In the genomic region with DNA sequence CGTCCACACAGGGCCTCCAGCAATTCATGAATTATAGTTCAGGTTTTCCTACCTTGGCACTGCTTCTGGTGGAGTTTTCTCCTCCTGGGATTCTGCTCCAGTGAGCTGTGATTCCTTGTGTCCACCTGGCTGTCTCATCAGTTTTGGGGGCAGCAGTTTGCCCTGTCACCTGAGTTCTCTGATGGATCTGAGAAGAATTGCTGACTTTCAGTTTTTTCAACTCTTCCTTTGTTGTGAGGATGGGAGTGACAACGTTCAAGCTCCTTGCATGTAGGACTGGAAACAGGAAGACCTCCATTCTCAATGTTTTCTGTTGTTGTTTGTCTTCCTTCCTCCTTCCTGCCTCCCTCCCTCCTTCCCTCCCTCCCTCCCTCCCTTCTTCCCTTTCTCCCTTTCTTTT, we compare ENCODE assay signal across 1 cellular context.
TF ChIP-seq lines count a peak whose summit lies in the region.

No MANE protein-coding gene starts in this region.

TF ChIP-seq in GM23338, 12 proteins besides CTCF, POLR2A, EP300 and RAD21 (continued from another document):
- TF ChIP-seq, protein P1, sequence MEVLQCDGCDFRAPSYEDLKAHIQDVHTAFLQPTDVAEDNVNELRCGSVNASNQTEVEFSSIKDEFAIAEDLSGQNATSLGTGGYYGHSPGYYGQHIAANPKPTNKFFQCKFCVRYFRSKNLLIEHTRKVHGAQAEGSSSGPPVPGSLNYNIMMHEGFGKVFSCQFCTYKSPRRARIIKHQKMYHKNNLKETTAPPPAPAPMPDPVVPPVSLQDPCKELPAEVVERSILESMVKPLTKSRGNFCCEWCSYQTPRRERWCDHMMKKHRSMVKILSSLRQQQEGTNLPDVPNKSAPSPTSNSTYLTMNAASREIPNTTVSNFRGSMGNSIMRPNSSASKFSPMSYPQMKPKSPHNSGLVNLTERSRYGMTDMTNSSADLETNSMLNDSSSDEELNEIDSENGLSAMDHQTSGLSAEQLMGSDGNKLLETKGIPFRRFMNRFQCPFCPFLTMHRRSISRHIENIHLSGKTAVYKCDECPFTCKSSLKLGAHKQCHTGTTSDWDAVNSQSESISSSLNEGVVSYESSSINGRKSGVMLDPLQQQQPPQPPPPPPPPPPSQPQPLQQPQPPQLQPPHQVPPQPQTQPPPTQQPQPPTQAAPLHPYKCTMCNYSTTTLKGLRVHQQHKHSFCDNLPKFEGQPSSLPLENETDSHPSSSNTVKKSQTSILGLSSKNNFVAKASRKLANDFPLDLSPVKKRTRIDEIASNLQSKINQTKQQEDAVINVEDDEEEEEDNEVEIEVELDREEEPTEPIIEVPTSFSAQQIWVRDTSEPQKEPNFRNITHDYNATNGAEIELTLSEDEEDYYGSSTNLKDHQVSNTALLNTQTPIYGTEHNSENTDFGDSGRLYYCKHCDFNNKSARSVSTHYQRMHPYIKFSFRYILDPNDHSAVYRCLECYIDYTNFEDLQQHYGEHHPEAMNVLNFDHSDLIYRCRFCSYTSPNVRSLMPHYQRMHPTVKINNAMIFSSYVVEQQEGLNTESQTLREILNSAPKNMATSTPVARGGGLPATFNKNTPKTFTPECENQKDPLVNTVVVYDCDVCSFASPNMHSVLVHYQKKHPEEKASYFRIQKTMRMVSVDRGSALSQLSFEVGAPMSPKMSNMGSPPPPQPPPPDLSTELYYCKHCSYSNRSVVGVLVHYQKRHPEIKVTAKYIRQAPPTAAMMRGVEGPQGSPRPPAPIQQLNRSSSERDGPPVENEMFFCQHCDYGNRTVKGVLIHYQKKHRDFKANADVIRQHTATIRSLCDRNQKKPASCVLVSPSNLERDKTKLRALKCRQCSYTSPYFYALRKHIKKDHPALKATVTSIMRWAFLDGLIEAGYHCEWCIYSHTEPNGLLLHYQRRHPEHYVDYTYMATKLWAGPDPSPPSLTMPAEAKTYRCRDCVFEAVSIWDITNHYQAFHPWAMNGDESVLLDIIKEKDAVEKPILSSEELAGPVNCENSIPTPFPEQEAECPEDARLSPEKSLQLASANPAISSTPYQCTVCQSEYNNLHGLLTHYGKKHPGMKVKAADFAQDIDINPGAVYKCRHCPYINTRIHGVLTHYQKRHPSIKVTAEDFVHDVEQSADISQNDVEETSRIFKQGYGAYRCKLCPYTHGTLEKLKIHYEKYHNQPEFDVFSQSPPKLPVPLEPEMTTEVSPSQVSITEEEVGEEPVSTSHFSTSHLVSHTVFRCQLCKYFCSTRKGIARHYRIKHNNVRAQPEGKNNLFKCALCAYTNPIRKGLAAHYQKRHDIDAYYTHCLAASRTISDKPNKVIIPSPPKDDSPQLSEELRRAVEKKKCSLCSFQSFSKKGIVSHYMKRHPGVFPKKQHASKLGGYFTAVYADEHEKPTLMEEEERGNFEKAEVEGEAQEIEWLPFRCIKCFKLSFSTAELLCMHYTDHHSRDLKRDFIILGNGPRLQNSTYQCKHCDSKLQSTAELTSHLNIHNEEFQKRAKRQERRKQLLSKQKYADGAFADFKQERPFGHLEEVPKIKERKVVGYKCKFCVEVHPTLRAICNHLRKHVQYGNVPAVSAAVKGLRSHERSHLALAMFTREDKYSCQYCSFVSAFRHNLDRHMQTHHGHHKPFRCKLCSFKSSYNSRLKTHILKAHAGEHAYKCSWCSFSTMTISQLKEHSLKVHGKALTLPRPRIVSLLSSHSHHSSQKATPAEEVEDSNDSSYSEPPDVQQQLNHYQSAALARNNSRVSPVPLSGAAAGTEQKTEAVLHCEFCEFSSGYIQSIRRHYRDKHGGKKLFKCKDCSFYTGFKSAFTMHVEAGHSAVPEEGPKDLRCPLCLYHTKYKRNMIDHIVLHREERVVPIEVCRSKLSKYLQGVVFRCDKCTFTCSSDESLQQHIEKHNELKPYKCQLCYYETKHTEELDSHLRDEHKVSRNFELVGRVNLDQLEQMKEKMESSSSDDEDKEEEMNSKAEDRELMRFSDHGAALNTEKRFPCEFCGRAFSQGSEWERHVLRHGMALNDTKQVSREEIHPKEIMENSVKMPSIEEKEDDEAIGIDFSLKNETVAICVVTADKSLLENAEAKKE (CRISPR knock-in tag; IDR thresholded peaks at IDR 0.05): no peak
- TF ChIP-seq EZH2phosphoT487 (IDR thresholded peaks at IDR 0.05; ENCODE audit: unreplicated experiment): no peak
- TF ChIP-seq CREB1 (CRISPR knock-in tag; IDR thresholded peaks at IDR 0.05; ENCODE audit: low read depth): no peak
- TF ChIP-seq, protein P2, sequence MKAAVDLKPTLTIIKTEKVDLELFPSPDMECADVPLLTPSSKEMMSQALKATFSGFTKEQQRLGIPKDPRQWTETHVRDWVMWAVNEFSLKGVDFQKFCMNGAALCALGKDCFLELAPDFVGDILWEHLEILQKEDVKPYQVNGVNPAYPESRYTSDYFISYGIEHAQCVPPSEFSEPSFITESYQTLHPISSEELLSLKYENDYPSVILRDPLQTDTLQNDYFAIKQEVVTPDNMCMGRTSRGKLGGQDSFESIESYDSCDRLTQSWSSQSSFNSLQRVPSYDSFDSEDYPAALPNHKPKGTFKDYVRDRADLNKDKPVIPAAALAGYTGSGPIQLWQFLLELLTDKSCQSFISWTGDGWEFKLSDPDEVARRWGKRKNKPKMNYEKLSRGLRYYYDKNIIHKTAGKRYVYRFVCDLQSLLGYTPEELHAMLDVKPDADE (IDR thresholded peaks at IDR 0.05): no peak
- TF ChIP-seq STAT1 (IDR thresholded peaks at IDR 0.05; ENCODE audit: unreplicated experiment): no peak
- TF ChIP-seq EZH2 (IDR thresholded peaks at IDR 0.05; ENCODE audit: low read depth, unreplicated experiment): no peak
